In genomic region chr17:37708616-37709212, GRCh38 we compare ENCODE assay signal across 18 cellular contexts. TPM values are rescaled to one million over a fixed set of nuclear protein-coding genes. Genes with fewer than 3 reads are reported as not detected.
DNase-seq lines count a peak whose midpoint lies in the region; ATAC-seq and FAIRE-seq lines count a peak whose summit lies in the region.
"Had no signal": no experiment of that assay in that cellular context is flagged by ENCODE, and none has a peak within 500 bp of the region (broad histone marks: within the 10 kb centered on the region; RNA-seq: fewer than 3 reads in every experiment).

No MANE protein-coding gene starts in this region.

- no peaks in the 10 kb centered on the region for H3K4me1 ChIP-seq in SJCRH30

- H3K9me3 Mint-ChIP-seq in stimulated activated memory B cell treated with anti-CD40 and anti-IgM and Interleukin-4, amounts not matched to agents 10 μg/mL and 1 μg/mL and 100 μg/mL, for 72 hours = no peaks in the 10 kb centered on the region

- no peak for FAIRE-seq in RCC 7860 (lab: Jason Lieb, UNC)

- H3K4me1 Mint-ChIP-seq in stimulated activated memory B cell treated with anti-CD40 and anti-IgM and Interleukin-4, amounts not matched to agents 10 μg/mL and 1 μg/mL and 100 μg/mL, for 72 hours = peaks cover 7% of the 10 kb centered on the region

- H3K27me3 ChIP-seq in SJCRH30 = no peaks in the 10 kb centered on the region

- H3K27me3 Mint-ChIP-seq in stimulated activated memory B cell treated with anti-CD40 and anti-IgM and Interleukin-4, amounts not matched to agents 10 μg/mL and 1 μg/mL and 100 μg/mL, for 72 hours = peaks cover 18% of the 10 kb centered on the region

- H3K36me3 Mint-ChIP-seq in stimulated activated memory B cell treated with anti-CD40 and anti-IgM and Interleukin-4, amounts not matched to agents 10 μg/mL and 1 μg/mL and 100 μg/mL, for 72 hours = peaks cover 18% of the 10 kb centered on the region

- H3K9me3 ChIP-seq in SJCRH30 (replicated peaks) = no peaks in the 10 kb centered on the region
- H3K9me3 ChIP-seq: prostate gland had no signal

- no peak overlapping the region for H3K4me3 Mint-ChIP-seq in stimulated activated memory B cell treated with anti-CD40 and anti-IgM and Interleukin-4, amounts not matched to agents 10 μg/mL and 1 μg/mL and 100 μg/mL, for 72 hours

- ATAC-seq in stimulated activated memory B cell treated with anti-CD40 and anti-IgM and Interleukin-4, amounts not matched to agents 10 μg/mL and 1 μg/mL and 100 μg/mL, for 72 hours = peak; percentile 53

- no peaks in the 10 kb centered on the region for H3K36me3 ChIP-seq in SJCRH30
- H3K36me3 ChIP-seq: prostate gland had no signal

- peak; percentile 21 for DNase-seq in DMS79 treated with DMSO at 0.1 percent for 48 hours (lab: John Stamatoyannopoulos, UW)
- DNase-seq in DMS79 (lab: John Stamatoyannopoulos, UW) = no peak
- peak; percentile 79 for DNase-seq in RCC 7860 (ENCODE audit: low spot score)
- DNase-seq in islet precursor cell = peak; percentile 83
- no peak for DNase-seq in NCI-H82 treated with DMSO at 0.1 percent for 48 hours (lab: John Stamatoyannopoulos, UW; ENCODE audit: unreplicated experiment)
- DNase-seq in SJCRH30 = no peak
- DNase-seq in NCI-H2107 treated with DMSO at 0.1 percent for 48 hours (lab: John Stamatoyannopoulos, UW; ENCODE audit: unreplicated experiment) = no peak
- DNase-seq: 8988T; activated effector memory CD4-positive, alpha-beta T cell treated with anti-CD3 and anti-CD28 coated beads, Interleukin-2, amount 50 U/mL, for 16 hours; DMS153; NCI-H1105; SIG-M5; stimulated activated CD4-positive, alpha-beta T cell treated with anti-CD3 and anti-CD28 coated beads, Interleukin-4, amount 100 ng/mL, for 24 hours had no signal

- no peak overlapping the region for H3K4me3 ChIP-seq in SJCRH30
- H3K4me3 ChIP-seq: coronary artery, prostate gland had no signal

- no peak overlapping the region for H3K27ac ChIP-seq in SJCRH30
- H3K27ac ChIP-seq: coronary artery, prostate gland had no signal

- no peak overlapping the region for H3K27ac Mint-ChIP-seq in stimulated activated memory B cell treated with anti-CD40 and anti-IgM and Interleukin-4, amounts not matched to agents 10 μg/mL and 1 μg/mL and 100 μg/mL, for 72 hours

RNA-seq across cellular contexts. Expression of gene HNF1B, which starts 36.1 kb away (rescaled TPM):
- total RNA-seq in SJCRH30 (2014; rRNA removed; shearing (Covaris generic)) = not detected in 2 replicates
- total RNA-seq: lung microvascular endothelial cell, subcutaneous adipose tissue had no signal

Comparison
In these comparisons a context has a peak if more than half of its experiments do, and no peak if none do; other contexts are left out.
1. DNase-seq: peak in DMS79 treated with DMSO at 0.1 percent for 48 hours (single experiment), RCC 7860 (single experiment) and islet precursor cell (single experiment); none in DMS79 (single experiment), NCI-H82 treated with DMSO at 0.1 percent for 48 hours (single experiment), SJCRH30 (0 of 2) and NCI-H2107 treated with DMSO at 0.1 percent for 48 hours (single experiment).